Comparison of ENCODE assay signal across 22 cellular contexts in genomic region chr5:96516631-96517071, GRCh38.
DNase-seq lines count a peak whose midpoint lies in the region; ATAC-seq and TF ChIP-seq lines count a peak whose summit lies in the region.
"Had no signal": no experiment of that assay in that cellular context is flagged by ENCODE, and none has a peak within 500 bp of the region (broad histone marks: within the 10 kb centered on the region; RNA-seq: fewer than 3 reads in every experiment).

No MANE protein-coding gene starts in this region.

- H3K4me3 ChIP-seq in MG63 = no peak overlapping the region
- H3K4me3 ChIP-seq: thoracic aorta had no signal

- no peaks in the 10 kb centered on the region for H3K9me3 ChIP-seq in MG63
- H3K9me3 ChIP-seq: thoracic aorta had no signal

- H3K36me3 ChIP-seq in MG63 = no peaks in the 10 kb centered on the region
- H3K36me3 ChIP-seq: brain microvascular endothelial cell, thoracic aorta had no signal

- ATAC-seq in omental fat pad (ENCODE audit: low FRiP score) (peak; percentile 34), GM18858 (IDR thresholded peaks at IDR 0.05; ENCODE audit: unreplicated experiment) (no peak), HG02759 (IDR thresholded peaks at IDR 0.05; ENCODE audit: unreplicated experiment) (no peak)
- ATAC-seq: activated CD8-positive, alpha-beta T cell treated with anti-CD3 and anti-CD28 coated beads, Interleukin-2, amount 10 ng/mL, durations not matched to agents 7 days and 5 days; activated T-cell treated with anti-CD3 and anti-CD28 coated beads, Interleukin-2, amount 50 U/mL, for 4 hours; naive thymus-derived CD8-positive, alpha-beta T cell had no signal

- no peak for TF ChIP-seq CTCF in omental fat pad (IDR thresholded peaks at IDR 0.05)

- peak; percentile 41 for DNase-seq in AG20443 (ENCODE audit: low spot score)
- peak; percentile 4 for DNase-seq in MG63
- peak; percentile 45 for DNase-seq in fibroblast of gingiva (ENCODE audit: low read depth)
- DNase-seq in omental fat pad (ENCODE audit: low spot score) = no peak
- DNase-seq in Kasumi-1 (lab: John Stamatoyannopoulos, UW) = no peak
- DNase-seq in NCI-H2029 treated with DMSO at 0.1 percent for 48 hours (lab: John Stamatoyannopoulos, UW) = no peak
- DNase-seq: activated CD8-positive, alpha-beta T cell treated with anti-CD3 and anti-CD28 coated beads, Interleukin-2, amount 10 ng/mL, durations not matched to agents 7 days and 5 days; activated naive CD4-positive, alpha-beta T cell treated with anti-CD3 and anti-CD28 coated beads, Interleukin-2, amount 50 U/mL, for 16 hours; activated T-cell treated with anti-CD3 and anti-CD28 coated beads, Interleukin-2, amount 50 U/mL, for 4 hours; C1 segment of cervical spinal cord; erythroblast; GF-D8; MM.1S; naive thymus-derived CD8-positive, alpha-beta T cell; NCI-H524; OCI-M1; posterior cingulate gyrus; SHP77 treated with DMSO at 0.1 percent for 48 hours had no signal

- H3K27me3 ChIP-seq in MG63 = no peaks in the 10 kb centered on the region
- H3K27me3 ChIP-seq: brain microvascular endothelial cell had no signal

Comparison
In these comparisons a context has a peak if more than half of its experiments do, and no peak if none do; other contexts are left out.
1. DNase-seq: peak in AG20443 (single experiment), MG63 (single experiment) and fibroblast of gingiva (single experiment); none in omental fat pad (single experiment), Kasumi-1 (0 of 2) and NCI-H2029 treated with DMSO at 0.1 percent for 48 hours (single experiment).